ENCODE assay signal across 25 cellular contexts in genomic region chr11:57487920-57488319, GRCh38. TPM values are rescaled to one million over a fixed set of nuclear protein-coding genes. Genes with fewer than 3 reads are reported as not detected.
"Had no signal": no experiment of that assay in that cellular context is flagged by ENCODE, and none has a peak within 500 bp of the region (broad histone marks: within the 10 kb centered on the region; RNA-seq: fewer than 3 reads in every experiment).

No MANE protein-coding gene starts in this region.

- H3K36me3 Mint-ChIP-seq: type B pancreatic cell had no signal

- H3K27me3 ChIP-seq: breast epithelium had no signal

- ATAC-seq: activated CD4-positive, CD25-positive, alpha-beta regulatory T cell treated with anti-CD3 and anti-CD28 coated beads, Interleukin-2, amount 50 U/mL, for 24 hours; activated naive CD4-positive, alpha-beta T cell treated with anti-CD3 and anti-CD28 coated beads, Interleukin-2, amount 50 U/mL, for 72 hours; left lobe of liver; lower lobe of right lung; naive thymus-derived CD8-positive, alpha-beta T cell; sciatic nerve had no signal

- H3K27ac ChIP-seq: breast epithelium, epithelial cell of prostate, lower lobe of right lung, parathyroid adenoma, SK-N-MC, thoracic aorta, VCaP had no signal

- DNase-seq: activated CD4-positive, alpha-beta T cell treated with anti-CD3 and anti-CD28 coated beads, Interleukin-2, amount 10 ng/mL, durations not matched to agents 7 days and 5 days; activated gamma-delta T cell treated with Interleukin-2 at 50 U/mL for 16 hours; activated T-cell treated with anti-CD3 and anti-CD28 coated beads, Interleukin-2, amount 50 U/mL, for 1 hour; cerebellar nuclear complex; cortex of kidney; endodermal cell; kidney; lower lobe of right lung; naive thymus-derived CD8-positive, alpha-beta T cell; stimulated activated CD4-positive, alpha-beta T cell treated with anti-CD3 and anti-CD28 coated beads, Interleukin-2, amount 100 ng/mL, for 48 hours; stimulated activated CD8-positive, alpha-beta memory T cell treated with anti-CD3 and anti-CD28 coated beads, Interleukin-4, amount 100 ng/mL, for 48 hours; stimulated activated naive CD4-positive, alpha-beta T cell had no signal

- H3K4me1 ChIP-seq: breast epithelium, parathyroid adenoma had no signal

- H3K27ac Mint-ChIP-seq: endodermal cell; naive thymus-derived CD8-positive, alpha-beta T cell; T-helper 2 cell treated with Interferon-gamma antibody and Interleukin-4, amounts not matched to agents 5 μg/mL and 100 μg/mL, for 36 hours; type B pancreatic cell had no signal

- H3K9me3 ChIP-seq: breast epithelium, lower lobe of right lung, thoracic aorta had no signal

- H3K36me3 ChIP-seq: breast epithelium had no signal

- H3K4me3 Mint-ChIP-seq: activated CD4-positive, alpha-beta T cell treated with anti-CD3 and anti-CD28 coated beads, Interleukin-2, amount 10 ng/mL, durations not matched to agents 7 days and 5 days; endodermal cell; naive thymus-derived CD8-positive, alpha-beta T cell; T-helper 2 cell treated with Interferon-gamma antibody and Interleukin-4, amounts not matched to agents 5 μg/mL and 100 μg/mL, for 36 hours; type B pancreatic cell had no signal

- H3K9me3 Mint-ChIP-seq: activated CD4-positive, alpha-beta T cell treated with anti-CD3 and anti-CD28 coated beads, Interleukin-2, amount 10 ng/mL, durations not matched to agents 7 days and 5 days; activated naive CD4-positive, alpha-beta T cell treated with anti-CD3 and anti-CD28 coated beads, Interleukin-2, amount 50 U/mL, for 72 hours; endodermal cell; naive thymus-derived CD8-positive, alpha-beta T cell; T-helper 2 cell treated with Interferon-gamma antibody and Interleukin-4, amounts not matched to agents 5 μg/mL and 100 μg/mL, for 36 hours; type B pancreatic cell had no signal

- H3K9ac ChIP-seq: parathyroid adenoma had no signal

- H3K4me3 ChIP-seq: breast epithelium, lower lobe of right lung, SK-N-MC, thoracic aorta had no signal

RNA-seq across cellular contexts. Expression of gene RTN4RL2, which starts 27.6 kb away (rescaled TPM):
- total RNA-seq: fibroblast of villous mesenchyme; naive thymus-derived CD8-positive, alpha-beta T cell had no signal

RNA-seq across cellular contexts. Expression of gene SMTNL1, which starts 49.5 kb away (rescaled TPM):
- total RNA-seq: activated CD4-positive, alpha-beta T cell treated with anti-CD3 and anti-CD28 coated beads, Interleukin-2, amount 10 ng/mL, durations not matched to agents 7 days and 5 days; activated naive CD4-positive, alpha-beta T cell treated with anti-CD3 and anti-CD28 coated beads, Interleukin-2, amount 50 U/mL, for 72 hours; breast epithelium; fibroblast of villous mesenchyme; kidney; left lobe of liver; lower lobe of right lung; naive thymus-derived CD8-positive, alpha-beta T cell; sciatic nerve; thoracic aorta had no signal
